ENCODE assay signal across 1 cellular context in the genomic region with DNA sequence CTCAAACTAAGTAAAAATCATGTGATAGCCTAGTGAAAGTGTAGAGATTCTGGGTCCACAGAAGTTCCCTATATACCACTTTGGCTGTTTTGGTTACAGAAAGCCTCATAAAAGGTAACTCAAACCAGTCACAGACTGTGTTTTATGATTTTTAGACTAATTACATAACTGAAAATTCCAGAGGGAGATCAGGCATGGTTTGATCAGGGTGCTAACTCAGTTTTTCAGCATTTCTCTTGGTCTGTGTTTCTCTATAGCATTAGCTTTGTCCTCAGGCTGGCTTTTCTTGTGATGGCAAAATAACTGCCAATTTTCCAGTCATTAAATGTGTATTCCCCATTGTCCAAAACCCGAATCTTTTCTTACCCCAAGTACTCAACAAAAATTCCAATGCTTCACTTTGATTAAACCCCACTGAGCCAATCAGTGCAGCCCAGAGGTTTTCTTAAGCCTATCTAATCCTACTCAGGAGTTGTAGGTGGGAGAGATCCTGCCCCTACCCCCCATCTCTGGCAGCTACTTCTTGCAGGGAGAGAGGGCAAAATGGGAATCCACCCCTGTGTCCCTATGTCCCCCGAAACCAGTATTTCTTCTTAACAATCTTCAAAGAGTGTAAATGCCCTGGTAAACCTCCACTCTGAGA.
TF ChIP-seq lines count a peak whose summit lies in the region.

No MANE protein-coding gene starts in this region.

TF ChIP-seq in A549, 52 proteins besides CTCF, POLR2A, EP300 and RAD21:
- no peak for TF ChIP-seq CHD2 (IDR thresholded peaks at IDR 0.05; ENCODE audit: low read length, partially characterized antibody)
